ENCODE assay signal across 9 cellular contexts in genomic region chr7:68321076-68321639, GRCh38.
DNase-seq lines count a peak whose midpoint lies in the region; ATAC-seq lines count a peak whose summit lies in the region.
"Had no signal": no experiment of that assay in that cellular context is flagged by ENCODE, and none has a peak within 500 bp of the region (broad histone marks: within the 10 kb centered on the region; RNA-seq: fewer than 3 reads in every experiment).

No MANE protein-coding gene starts in this region.

- ATAC-seq in HG02840 (IDR thresholded peaks at IDR 0.05; ENCODE audit: low FRiP score, unreplicated experiment): no peak
- ATAC-seq in GM19035 (IDR thresholded peaks at IDR 0.05; ENCODE audit: unreplicated experiment): no peak
- ATAC-seq: WTC11 had no signal

- DNase-seq in DMS 273 (lab: John Stamatoyannopoulos, UW; ENCODE audit: unreplicated experiment) (peak; percentile 97), NCI-H2196 treated with DMSO at 0.1 percent for 48 hours (lab: John Stamatoyannopoulos, UW; ENCODE audit: unreplicated experiment) (peak; percentile 77), cerebellum (ENCODE audit: low spot score) (peak; percentile 30), occipital lobe (lab: John Stamatoyannopoulos, UW) (peak; percentile 15), Kasumi-1 (lab: John Stamatoyannopoulos, UW) (no peak)
- DNase-seq in activated naive CD4-positive, alpha-beta T cell (lab: John Stamatoyannopoulos, UW): no peak

Comparison
In these comparisons a context has a peak if more than half of its experiments do, and no peak if none do; other contexts are left out.
1. DNase-seq: peak in DMS 273 (single experiment), NCI-H2196 treated with DMSO at 0.1 percent for 48 hours (single experiment), cerebellum (single experiment) and occipital lobe (single experiment); none in activated naive CD4-positive, alpha-beta T cell (0 of 4) and Kasumi-1 (0 of 2).